ENCODE assay signal across 1 cellular context in the genomic region with DNA sequence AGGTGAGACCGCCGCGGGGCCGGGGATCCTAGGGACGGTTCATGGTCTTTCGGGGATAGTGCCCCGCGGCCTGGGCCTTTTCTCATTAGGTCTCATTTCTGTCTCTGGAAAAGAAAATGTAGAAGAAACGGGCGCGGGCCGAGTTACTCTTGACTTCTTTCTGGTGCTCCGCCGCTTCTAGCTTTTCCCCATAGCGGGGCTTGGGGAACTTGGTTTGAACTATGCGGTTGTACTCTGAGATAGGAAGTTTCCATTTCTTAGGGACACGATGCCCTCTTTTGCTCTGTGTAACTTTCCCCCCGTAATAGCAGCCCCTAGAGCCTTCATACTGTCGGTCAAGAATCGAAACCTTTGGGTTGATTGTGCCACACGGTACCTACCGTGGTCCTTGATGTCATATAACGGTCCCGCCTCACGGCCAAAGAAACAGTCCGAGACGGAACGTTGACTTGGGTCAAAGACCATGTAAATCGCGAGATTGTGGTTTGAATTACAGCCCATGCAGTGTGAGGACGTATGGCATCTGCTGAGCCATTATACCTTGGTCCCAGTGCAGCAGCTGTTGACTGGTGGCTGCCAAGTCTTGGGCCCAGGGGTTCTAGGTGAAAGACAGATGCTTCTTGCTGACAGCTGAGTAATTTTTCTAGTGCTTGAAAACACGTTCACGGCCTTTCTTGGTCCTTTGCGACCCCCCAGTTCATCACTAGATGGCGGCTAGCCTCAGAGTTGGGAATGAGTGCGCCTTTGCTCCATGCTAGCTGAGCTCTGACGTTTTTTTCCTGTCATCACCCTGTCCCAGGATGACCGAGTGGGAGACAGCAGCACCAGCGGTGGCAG.
TF ChIP-seq lines count a peak whose summit lies in the region.

No MANE protein-coding gene starts in this region.

TF ChIP-seq in K562, 482 proteins besides CTCF, POLR2A, EP300 and RAD21 (continued from another document and continues in another):
- TF ChIP-seq ZBTB8A (IDR thresholded peaks at IDR 0.05; ENCODE audit: partially characterized antibody): no peak
- no peak for TF ChIP-seq MED1 (CRISPR knock-in tag; IDR thresholded peaks at IDR 0.05; ENCODE audit: borderline replicate concordance)
- no peak for TF ChIP-seq NRF1 (conservative IDR thresholded peaks at IDR 0.05 in 1 of 2, IDR thresholded peaks at IDR 0.05 in 1 of 2)
- TF ChIP-seq NR1H2 (CRISPR knock-in tag; IDR thresholded peaks at IDR 0.05): no peak
- TF ChIP-seq ELF1 (tag; IDR thresholded peaks at IDR 0.05): peak; percentile 71; the same call in 1 of the 2 replicates
- TF ChIP-seq, protein P1, sequence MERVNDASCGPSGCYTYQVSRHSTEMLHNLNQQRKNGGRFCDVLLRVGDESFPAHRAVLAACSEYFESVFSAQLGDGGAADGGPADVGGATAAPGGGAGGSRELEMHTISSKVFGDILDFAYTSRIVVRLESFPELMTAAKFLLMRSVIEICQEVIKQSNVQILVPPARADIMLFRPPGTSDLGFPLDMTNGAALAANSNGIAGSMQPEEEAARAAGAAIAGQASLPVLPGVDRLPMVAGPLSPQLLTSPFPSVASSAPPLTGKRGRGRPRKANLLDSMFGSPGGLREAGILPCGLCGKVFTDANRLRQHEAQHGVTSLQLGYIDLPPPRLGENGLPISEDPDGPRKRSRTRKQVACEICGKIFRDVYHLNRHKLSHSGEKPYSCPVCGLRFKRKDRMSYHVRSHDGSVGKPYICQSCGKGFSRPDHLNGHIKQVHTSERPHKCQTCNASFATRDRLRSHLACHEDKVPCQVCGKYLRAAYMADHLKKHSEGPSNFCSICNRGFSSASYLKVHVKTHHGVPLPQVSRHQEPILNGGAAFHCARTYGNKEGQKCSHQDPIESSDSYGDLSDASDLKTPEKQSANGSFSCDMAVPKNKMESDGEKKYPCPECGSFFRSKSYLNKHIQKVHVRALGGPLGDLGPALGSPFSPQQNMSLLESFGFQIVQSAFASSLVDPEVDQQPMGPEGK (CRISPR knock-in tag; IDR thresholded peaks at IDR 0.05; ENCODE audit: borderline replicate concordance): no peak
- no peak for TF ChIP-seq NR2C2 (CRISPR knock-in tag; IDR thresholded peaks at IDR 0.05)
- TF ChIP-seq NR2C2 (tag; IDR thresholded peaks at IDR 0.05): peak; percentile 92
- TF ChIP-seq SIN3A (IDR thresholded peaks at IDR 0.05; ENCODE audit: borderline replicate concordance in 2 of 2, control insufficient read depth in 1 of 2, low read depth in 2 of 2, low read length in 2 of 2): peak in 1 of 2 experiments; percentile 39; a peak in 1 of 4 replicates
- no peak for TF ChIP-seq HMGN3 (IDR thresholded peaks at IDR 0.05; ENCODE audit: borderline replicate concordance, extremely low read depth, insufficient read length, low read depth, low read length)
- TF ChIP-seq TARDBP (IDR thresholded peaks at IDR 0.05): no peak
- TF ChIP-seq, protein P2, sequence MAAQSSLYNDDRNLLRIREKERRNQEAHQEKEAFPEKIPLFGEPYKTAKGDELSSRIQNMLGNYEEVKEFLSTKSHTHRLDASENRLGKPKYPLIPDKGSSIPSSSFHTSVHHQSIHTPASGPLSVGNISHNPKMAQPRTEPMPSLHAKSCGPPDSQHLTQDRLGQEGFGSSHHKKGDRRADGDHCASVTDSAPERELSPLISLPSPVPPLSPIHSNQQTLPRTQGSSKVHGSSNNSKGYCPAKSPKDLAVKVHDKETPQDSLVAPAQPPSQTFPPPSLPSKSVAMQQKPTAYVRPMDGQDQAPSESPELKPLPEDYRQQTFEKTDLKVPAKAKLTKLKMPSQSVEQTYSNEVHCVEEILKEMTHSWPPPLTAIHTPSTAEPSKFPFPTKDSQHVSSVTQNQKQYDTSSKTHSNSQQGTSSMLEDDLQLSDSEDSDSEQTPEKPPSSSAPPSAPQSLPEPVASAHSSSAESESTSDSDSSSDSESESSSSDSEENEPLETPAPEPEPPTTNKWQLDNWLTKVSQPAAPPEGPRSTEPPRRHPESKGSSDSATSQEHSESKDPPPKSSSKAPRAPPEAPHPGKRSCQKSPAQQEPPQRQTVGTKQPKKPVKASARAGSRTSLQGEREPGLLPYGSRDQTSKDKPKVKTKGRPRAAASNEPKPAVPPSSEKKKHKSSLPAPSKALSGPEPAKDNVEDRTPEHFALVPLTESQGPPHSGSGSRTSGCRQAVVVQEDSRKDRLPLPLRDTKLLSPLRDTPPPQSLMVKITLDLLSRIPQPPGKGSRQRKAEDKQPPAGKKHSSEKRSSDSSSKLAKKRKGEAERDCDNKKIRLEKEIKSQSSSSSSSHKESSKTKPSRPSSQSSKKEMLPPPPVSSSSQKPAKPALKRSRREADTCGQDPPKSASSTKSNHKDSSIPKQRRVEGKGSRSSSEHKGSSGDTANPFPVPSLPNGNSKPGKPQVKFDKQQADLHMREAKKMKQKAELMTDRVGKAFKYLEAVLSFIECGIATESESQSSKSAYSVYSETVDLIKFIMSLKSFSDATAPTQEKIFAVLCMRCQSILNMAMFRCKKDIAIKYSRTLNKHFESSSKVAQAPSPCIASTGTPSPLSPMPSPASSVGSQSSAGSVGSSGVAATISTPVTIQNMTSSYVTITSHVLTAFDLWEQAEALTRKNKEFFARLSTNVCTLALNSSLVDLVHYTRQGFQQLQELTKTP (IDR thresholded peaks at IDR 0.05; ENCODE audit: low read depth in 1 of 2, partially characterized antibody in 2 of 2): peak in 1 of 2 experiments; percentile 23
- TF ChIP-seq, protein P3, sequence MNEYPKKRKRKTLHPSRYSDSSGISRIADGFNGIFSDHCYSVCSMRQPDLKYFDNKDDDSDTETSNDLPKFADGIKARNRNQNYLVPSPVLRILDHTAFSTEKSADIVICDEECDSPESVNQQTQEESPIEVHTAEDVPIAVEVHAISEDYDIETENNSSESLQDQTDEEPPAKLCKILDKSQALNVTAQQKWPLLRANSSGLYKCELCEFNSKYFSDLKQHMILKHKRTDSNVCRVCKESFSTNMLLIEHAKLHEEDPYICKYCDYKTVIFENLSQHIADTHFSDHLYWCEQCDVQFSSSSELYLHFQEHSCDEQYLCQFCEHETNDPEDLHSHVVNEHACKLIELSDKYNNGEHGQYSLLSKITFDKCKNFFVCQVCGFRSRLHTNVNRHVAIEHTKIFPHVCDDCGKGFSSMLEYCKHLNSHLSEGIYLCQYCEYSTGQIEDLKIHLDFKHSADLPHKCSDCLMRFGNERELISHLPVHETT (CRISPR knock-in tag; conservative IDR thresholded peaks at IDR 0.05 in 1 of 2, IDR thresholded peaks at IDR 0.05 in 1 of 2): no peak
- 0 out of 2 replicates have a peak, but pooled peaks have one; percentile 8 for TF ChIP-seq SREBF2 (CRISPR knock-in tag; IDR thresholded peaks at IDR 0.05)
- TF ChIP-seq, protein P4, sequence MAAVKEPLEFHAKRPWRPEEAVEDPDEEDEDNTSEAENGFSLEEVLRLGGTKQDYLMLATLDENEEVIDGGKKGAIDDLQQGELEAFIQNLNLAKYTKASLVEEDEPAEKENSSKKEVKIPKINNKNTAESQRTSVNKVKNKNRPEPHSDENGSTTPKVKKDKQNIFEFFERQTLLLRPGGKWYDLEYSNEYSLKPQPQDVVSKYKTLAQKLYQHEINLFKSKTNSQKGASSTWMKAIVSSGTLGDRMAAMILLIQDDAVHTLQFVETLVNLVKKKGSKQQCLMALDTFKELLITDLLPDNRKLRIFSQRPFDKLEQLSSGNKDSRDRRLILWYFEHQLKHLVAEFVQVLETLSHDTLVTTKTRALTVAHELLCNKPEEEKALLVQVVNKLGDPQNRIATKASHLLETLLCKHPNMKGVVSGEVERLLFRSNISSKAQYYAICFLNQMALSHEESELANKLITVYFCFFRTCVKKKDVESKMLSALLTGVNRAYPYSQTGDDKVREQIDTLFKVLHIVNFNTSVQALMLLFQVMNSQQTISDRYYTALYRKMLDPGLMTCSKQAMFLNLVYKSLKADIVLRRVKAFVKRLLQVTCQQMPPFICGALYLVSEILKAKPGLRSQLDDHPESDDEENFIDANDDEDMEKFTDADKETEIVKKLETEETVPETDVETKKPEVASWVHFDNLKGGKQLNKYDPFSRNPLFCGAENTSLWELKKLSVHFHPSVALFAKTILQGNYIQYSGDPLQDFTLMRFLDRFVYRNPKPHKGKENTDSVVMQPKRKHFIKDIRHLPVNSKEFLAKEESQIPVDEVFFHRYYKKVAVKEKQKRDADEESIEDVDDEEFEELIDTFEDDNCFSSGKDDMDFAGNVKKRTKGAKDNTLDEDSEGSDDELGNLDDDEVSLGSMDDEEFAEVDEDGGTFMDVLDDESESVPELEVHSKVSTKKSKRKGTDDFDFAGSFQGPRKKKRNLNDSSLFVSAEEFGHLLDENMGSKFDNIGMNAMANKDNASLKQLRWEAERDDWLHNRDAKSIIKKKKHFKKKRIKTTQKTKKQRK (IDR thresholded peaks at IDR 0.05; ENCODE audit: borderline replicate concordance, low read depth, low read length): no peak
- TF ChIP-seq, protein P5, sequence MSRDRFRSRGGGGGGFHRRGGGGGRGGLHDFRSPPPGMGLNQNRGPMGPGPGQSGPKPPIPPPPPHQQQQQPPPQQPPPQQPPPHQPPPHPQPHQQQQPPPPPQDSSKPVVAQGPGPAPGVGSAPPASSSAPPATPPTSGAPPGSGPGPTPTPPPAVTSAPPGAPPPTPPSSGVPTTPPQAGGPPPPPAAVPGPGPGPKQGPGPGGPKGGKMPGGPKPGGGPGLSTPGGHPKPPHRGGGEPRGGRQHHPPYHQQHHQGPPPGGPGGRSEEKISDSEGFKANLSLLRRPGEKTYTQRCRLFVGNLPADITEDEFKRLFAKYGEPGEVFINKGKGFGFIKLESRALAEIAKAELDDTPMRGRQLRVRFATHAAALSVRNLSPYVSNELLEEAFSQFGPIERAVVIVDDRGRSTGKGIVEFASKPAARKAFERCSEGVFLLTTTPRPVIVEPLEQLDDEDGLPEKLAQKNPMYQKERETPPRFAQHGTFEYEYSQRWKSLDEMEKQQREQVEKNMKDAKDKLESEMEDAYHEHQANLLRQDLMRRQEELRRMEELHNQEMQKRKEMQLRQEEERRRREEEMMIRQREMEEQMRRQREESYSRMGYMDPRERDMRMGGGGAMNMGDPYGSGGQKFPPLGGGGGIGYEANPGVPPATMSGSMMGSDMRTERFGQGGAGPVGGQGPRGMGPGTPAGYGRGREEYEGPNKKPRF (IDR thresholded peaks at IDR 0.05; ENCODE audit: low read depth, low read length): no peak
- TF ChIP-seq, protein P6, sequence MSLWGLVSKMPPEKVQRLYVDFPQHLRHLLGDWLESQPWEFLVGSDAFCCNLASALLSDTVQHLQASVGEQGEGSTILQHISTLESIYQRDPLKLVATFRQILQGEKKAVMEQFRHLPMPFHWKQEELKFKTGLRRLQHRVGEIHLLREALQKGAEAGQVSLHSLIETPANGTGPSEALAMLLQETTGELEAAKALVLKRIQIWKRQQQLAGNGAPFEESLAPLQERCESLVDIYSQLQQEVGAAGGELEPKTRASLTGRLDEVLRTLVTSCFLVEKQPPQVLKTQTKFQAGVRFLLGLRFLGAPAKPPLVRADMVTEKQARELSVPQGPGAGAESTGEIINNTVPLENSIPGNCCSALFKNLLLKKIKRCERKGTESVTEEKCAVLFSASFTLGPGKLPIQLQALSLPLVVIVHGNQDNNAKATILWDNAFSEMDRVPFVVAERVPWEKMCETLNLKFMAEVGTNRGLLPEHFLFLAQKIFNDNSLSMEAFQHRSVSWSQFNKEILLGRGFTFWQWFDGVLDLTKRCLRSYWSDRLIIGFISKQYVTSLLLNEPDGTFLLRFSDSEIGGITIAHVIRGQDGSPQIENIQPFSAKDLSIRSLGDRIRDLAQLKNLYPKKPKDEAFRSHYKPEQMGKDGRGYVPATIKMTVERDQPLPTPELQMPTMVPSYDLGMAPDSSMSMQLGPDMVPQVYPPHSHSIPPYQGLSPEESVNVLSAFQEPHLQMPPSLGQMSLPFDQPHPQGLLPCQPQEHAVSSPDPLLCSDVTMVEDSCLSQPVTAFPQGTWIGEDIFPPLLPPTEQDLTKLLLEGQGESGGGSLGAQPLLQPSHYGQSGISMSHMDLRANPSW (CRISPR knock-in tag; IDR thresholded peaks at IDR 0.05): no peak
- peak; percentile 49 for TF ChIP-seq MEIS2 (IDR thresholded peaks at IDR 0.05; ENCODE audit: partially characterized antibody)
- TF ChIP-seq HDAC2 (IDR thresholded peaks at IDR 0.05): peak; percentile 4; the same call in 1 of the 2 replicates
- no peak for TF ChIP-seq MAFK (IDR thresholded peaks at IDR 0.05; ENCODE audit: low read length)
- TF ChIP-seq ZNF668 (CRISPR knock-in tag; IDR thresholded peaks at IDR 0.05): no peak
- no peak; the same call in 1 of the 2 replicates for TF ChIP-seq ZSCAN29 (IDR thresholded peaks at IDR 0.05)
- TF ChIP-seq SAP30 (IDR thresholded peaks at IDR 0.05; ENCODE audit: borderline replicate concordance, insufficient read depth, low read depth, low read length, poor library complexity, severe bottlenecking): peak; percentile 10
- TF ChIP-seq, protein P7, sequence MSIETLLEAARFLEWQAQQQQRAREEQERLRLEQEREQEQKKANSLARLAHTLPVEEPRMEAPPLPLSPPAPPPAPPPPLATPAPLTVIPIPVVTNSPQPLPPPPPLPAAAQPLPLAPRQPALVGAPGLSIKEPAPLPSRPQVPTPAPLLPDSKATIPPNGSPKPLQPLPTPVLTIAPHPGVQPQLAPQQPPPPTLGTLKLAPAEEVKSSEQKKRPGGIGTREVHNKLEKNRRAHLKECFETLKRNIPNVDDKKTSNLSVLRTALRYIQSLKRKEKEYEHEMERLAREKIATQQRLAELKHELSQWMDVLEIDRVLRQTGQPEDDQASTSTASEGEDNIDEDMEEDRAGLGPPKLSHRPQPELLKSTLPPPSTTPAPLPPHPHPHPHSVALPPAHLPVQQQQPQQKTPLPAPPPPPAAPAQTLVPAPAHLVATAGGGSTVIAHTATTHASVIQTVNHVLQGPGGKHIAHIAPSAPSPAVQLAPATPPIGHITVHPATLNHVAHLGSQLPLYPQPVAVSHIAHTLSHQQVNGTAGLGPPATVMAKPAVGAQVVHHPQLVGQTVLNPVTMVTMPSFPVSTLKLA (conservative IDR thresholded peaks at IDR 0.05): peak in 1 of 2 experiments; percentile 4; a peak in 2 of 4 replicates
- no peak for TF ChIP-seq BRD9 (IDR thresholded peaks at IDR 0.05; ENCODE audit: low read depth, partially characterized antibody)
- TF ChIP-seq FOXA1 (IDR thresholded peaks at IDR 0.05; ENCODE audit: borderline replicate concordance): no peak
- no peak for TF ChIP-seq E2F3 (CRISPR knock-in tag; IDR thresholded peaks at IDR 0.05)
- no peak for TF ChIP-seq MTA2 (IDR thresholded peaks at IDR 0.05; ENCODE audit: low read depth)
- TF ChIP-seq NFRKB (IDR thresholded peaks at IDR 0.05; ENCODE audit: low read depth): no peak
- TF ChIP-seq, protein P8, sequence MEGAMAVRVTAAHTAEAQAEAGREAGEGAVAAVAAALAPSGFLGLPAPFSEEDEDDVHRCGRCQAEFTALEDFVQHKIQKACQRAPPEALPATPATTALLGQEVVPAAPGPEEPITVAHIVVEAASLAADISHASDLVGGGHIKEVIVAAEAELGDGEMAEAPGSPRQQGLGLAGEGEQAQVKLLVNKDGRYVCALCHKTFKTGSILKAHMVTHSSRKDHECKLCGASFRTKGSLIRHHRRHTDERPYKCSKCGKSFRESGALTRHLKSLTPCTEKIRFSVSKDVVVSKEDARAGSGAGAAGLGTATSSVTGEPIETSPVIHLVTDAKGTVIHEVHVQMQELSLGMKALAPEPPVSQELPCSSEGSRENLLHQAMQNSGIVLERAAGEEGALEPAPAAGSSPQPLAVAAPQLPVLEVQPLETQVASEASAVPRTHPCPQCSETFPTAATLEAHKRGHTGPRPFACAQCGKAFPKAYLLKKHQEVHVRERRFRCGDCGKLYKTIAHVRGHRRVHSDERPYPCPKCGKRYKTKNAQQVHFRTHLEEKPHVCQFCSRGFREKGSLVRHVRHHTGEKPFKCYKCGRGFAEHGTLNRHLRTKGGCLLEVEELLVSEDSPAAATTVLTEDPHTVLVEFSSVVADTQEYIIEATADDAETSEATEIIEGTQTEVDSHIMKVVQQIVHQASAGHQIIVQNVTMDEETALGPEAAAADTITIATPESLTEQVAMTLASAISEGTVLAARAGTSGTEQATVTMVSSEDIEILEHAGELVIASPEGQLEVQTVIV (CRISPR knock-in tag; IDR thresholded peaks at IDR 0.05; ENCODE audit: borderline replicate concordance): no peak
- TF ChIP-seq ZNF347 (CRISPR knock-in tag; IDR thresholded peaks at IDR 0.05; ENCODE audit: low read depth): no peak
